In the genomic region with DNA sequence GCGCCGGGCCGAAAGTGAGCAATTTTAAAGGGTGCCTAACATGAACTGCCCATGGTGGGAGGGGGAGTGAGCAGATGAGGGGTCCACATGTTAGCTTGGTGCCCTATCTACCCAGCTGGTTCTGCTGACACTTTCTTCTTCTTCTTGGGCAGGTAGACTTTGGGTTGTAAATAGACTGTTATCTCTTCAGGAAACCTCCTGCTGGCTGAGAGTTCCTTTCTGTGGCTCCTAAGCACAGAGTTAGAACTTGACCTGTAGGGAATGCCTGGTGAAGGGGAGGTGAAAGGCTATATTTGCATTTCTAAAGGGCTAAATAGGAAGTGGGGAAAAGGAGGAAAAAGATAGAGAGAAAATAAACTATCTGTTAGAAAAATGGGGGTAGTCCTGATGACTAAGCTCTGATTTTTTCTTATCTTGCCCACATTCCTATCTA, we compare ENCODE assay signal across 30 cellular contexts.
DNase-seq lines count a peak whose midpoint lies in the region; ATAC-seq, FAIRE-seq and TF ChIP-seq lines count a peak whose summit lies in the region.
"Had no signal": no experiment of that assay in that cellular context is flagged by ENCODE, and none has a peak within 500 bp of the region (broad histone marks: within the 10 kb centered on the region; RNA-seq: fewer than 3 reads in every experiment).

No MANE protein-coding gene starts in this region.

- H2BK120ac ChIP-seq in mesenchymal stem cell (ENCODE audit: low read depth, low read length): no peak overlapping the region

- peak overlapping the region in 1 of 2 experiments; percentile 33 for H2BK12ac ChIP-seq in mesenchymal stem cell (ENCODE audit: low read length in 2 of 2)

- H3K9me3 ChIP-seq in endodermal cell (ENCODE audit: control insufficient read depth, low read length) (no peaks in the 10 kb centered on the region), mesenchymal stem cell (ENCODE audit: control insufficient read depth, low read length) (no peaks in the 10 kb centered on the region)
- H3K9me3 ChIP-seq: esophagus muscularis mucosa, psoas muscle, testis, uterus had no signal

- H3K9ac ChIP-seq in endodermal cell (ENCODE audit: extremely low read depth, low read length, poor library complexity, severe bottlenecking) (no peak overlapping the region), mesenchymal stem cell (ENCODE audit: low read length) (no peak overlapping the region)

- H3K27ac Mint-ChIP-seq in endodermal cell: peak overlapping the region; percentile 67
- H3K27ac Mint-ChIP-seq: activated T-cell treated with anti-CD3 and anti-CD28 coated beads, Interleukin-2, amount 50 U/mL, for 24 hours; T-cell had no signal

- no peak for ATAC-seq in HG02840 (IDR thresholded peaks at IDR 0.05; ENCODE audit: low FRiP score, unreplicated experiment)
- no peak for ATAC-seq in HG02884 (IDR thresholded peaks at IDR 0.05; ENCODE audit: unreplicated experiment)
- ATAC-seq: psoas muscle, T-cell had no signal

- DNase-seq in EH (ENCODE audit: low read depth): peak; percentile 38
- peak; percentile 44 for DNase-seq in HuH-7 (ENCODE audit: low spot score)
- peak; percentile 88 for DNase-seq in endodermal cell
- DNase-seq in mesenchymal stem cell: peak; percentile 20
- DNase-seq in HTR-8/SVneo (ENCODE audit: insufficient read length, low spot score): no peak
- DNase-seq in DMS79 treated with DMSO at 0.1 percent for 48 hours (lab: John Stamatoyannopoulos, UW): no peak
- DNase-seq: activated CD4-positive, alpha-beta T cell treated with anti-CD3 and anti-CD28 coated beads for 1 hour; activated CD8-positive, alpha-beta memory T cell treated with anti-CD3 and anti-CD28 coated beads for 24 hours; activated gamma-delta T cell treated with Interleukin-2 at 50 U/mL for 16 hours; activated T-cell treated with anti-CD3 and anti-CD28 coated beads, Interleukin-2, amount 50 U/mL, for 24 hours; C1 segment of cervical spinal cord; Caco-2; effector CD8-positive, alpha-beta T cell; foreskin melanocyte; kidney; MV-4-11; NCI-H146; NCI-H2171; NCI-H524; PC-9; psoas muscle; SIG-M5; T-cell; testis; uterus had no signal

- no peak overlapping the region for H2BK15ac ChIP-seq in mesenchymal stem cell (ENCODE audit: low read depth, poor library complexity, severe bottlenecking)

- H3K9me3 Mint-ChIP-seq in endodermal cell: peaks cover 6% of the 10 kb centered on the region
- H3K9me3 Mint-ChIP-seq: activated T-cell treated with anti-CD3 and anti-CD28 coated beads, Interleukin-2, amount 50 U/mL, for 24 hours; T-cell had no signal

- peak; percentile 21 for TF ChIP-seq CTCF in endodermal cell (conservative IDR thresholded peaks at IDR 0.05)

- no peak overlapping the region for H2BK5ac ChIP-seq in mesenchymal stem cell (ENCODE audit: low read depth, low read length, poor library complexity, severe bottlenecking)

- H3K4ac ChIP-seq in mesenchymal stem cell (ENCODE audit: low read depth in 1 of 2, low read length in 2 of 2): no peak overlapping the region

- no peak for FAIRE-seq in HTR-8/SVneo (lab: Jason Lieb, UNC)
- FAIRE-seq: GM19239, kidney had no signal

- no peak overlapping the region for H3K23ac ChIP-seq in mesenchymal stem cell (ENCODE audit: low read length in 2 of 2)

- H3K14ac ChIP-seq in mesenchymal stem cell (ENCODE audit: low read length in 2 of 2): no peak overlapping the region

- H3K27me3 Mint-ChIP-seq in endodermal cell (ENCODE audit: insufficient read depth): peaks cover 26% of the 10 kb centered on the region

- H3K4me3 ChIP-seq in endodermal cell (ENCODE audit: low read length): peak overlapping the region; percentile 66
- H3K4me3 ChIP-seq in mesenchymal stem cell (ENCODE audit: insufficient read depth in 1 of 2, low read depth in 1 of 2, low read length in 2 of 2): no peak overlapping the region
- H3K4me3 ChIP-seq: esophagus muscularis mucosa, lung, PC-9, psoas muscle, testis, uterus had no signal

- peak overlapping the region; percentile 43 for H4K91ac ChIP-seq in mesenchymal stem cell (ENCODE audit: low read length)

- H3K18ac ChIP-seq in mesenchymal stem cell (ENCODE audit: low read depth in 1 of 2, low read length in 2 of 2): no peak overlapping the region

- H2AK5ac ChIP-seq in mesenchymal stem cell (ENCODE audit: low read length, severe bottlenecking): no peak overlapping the region

- H3K36me3 Mint-ChIP-seq in endodermal cell (ENCODE audit: low read depth): no peaks in the 10 kb centered on the region
- H3K36me3 Mint-ChIP-seq: T-cell had no signal

- no peak overlapping the region for H2AFZ ChIP-seq in mesenchymal stem cell (ENCODE audit: low read depth, low read length)
- H2AFZ ChIP-seq: PC-9 had no signal

- H4K8ac ChIP-seq in mesenchymal stem cell (ENCODE audit: low read length): peak overlapping the region; percentile 52

- H3K27me3 ChIP-seq in endodermal cell (ENCODE audit: control insufficient read depth, insufficient read depth, low read length, poor library complexity, severe bottlenecking): peaks cover 24% of the 10 kb centered on the region
- H3K27me3 ChIP-seq in mesenchymal stem cell (ENCODE audit: control insufficient read depth in 1 of 2, insufficient read depth in 1 of 2, low read length in 2 of 2): no peaks in the 10 kb centered on the region
- H3K27me3 ChIP-seq: testis, uterus had no signal

- H3K79me1 ChIP-seq in mesenchymal stem cell (replicated peaks; ENCODE audit: low read length, poor library complexity, severe bottlenecking): no peaks in the 10 kb centered on the region

- H3K4me1 ChIP-seq in endodermal cell (ENCODE audit: control insufficient read depth, insufficient read depth, low read length): peaks cover 6% of the 10 kb centered on the region
- H3K4me1 ChIP-seq in mesenchymal stem cell (ENCODE audit: control insufficient read depth, insufficient read depth, low read depth, low read length): no peaks in the 10 kb centered on the region
- H3K4me1 ChIP-seq: esophagus muscularis mucosa, psoas muscle, testis, uterus had no signal

- H3K4me1 Mint-ChIP-seq in endodermal cell: peaks cover 48% of the 10 kb centered on the region

- H3K4me2 ChIP-seq in mesenchymal stem cell (ENCODE audit: low read length, poor library complexity, severe bottlenecking): no peak overlapping the region
- H3K4me2 ChIP-seq: PC-9 had no signal

- peak overlapping the region; percentile 42 for H3K4me3 Mint-ChIP-seq in endodermal cell
- H3K4me3 Mint-ChIP-seq: activated T-cell treated with anti-CD3 and anti-CD28 coated beads, Interleukin-2, amount 50 U/mL, for 24 hours; T-cell had no signal

- H3K36me3 ChIP-seq in endodermal cell (ENCODE audit: control insufficient read depth, insufficient read depth, low read length): no peaks in the 10 kb centered on the region
- H3K36me3 ChIP-seq in mesenchymal stem cell (ENCODE audit: control insufficient read depth in 1 of 2, insufficient read depth in 2 of 2, low read depth in 1 of 2, low read length in 2 of 2): no peaks in the 10 kb centered on the region
- H3K36me3 ChIP-seq: esophagus muscularis mucosa, uterus had no signal

- 2% methylated on average over 3 of the region's 3 CpGs; no CpG with 5 or more reads in 1 of the 2 experiments for WGBS in endodermal cell (ENCODE audit: insufficient coverage in 1 of 2, insufficient read length in 1 of 2), 2 experiments
- WGBS in mesenchymal stem cell: 41% methylated on average over 3 of the region's 3 CpGs

- H3K27ac ChIP-seq in endodermal cell (ENCODE audit: low read depth, low read length) (no peak overlapping the region), mesenchymal stem cell (ENCODE audit: low read length, poor library complexity, severe bottlenecking) (no peak overlapping the region)
- H3K27ac ChIP-seq: esophagus muscularis mucosa, PC-9, psoas muscle, testis, uterus had no signal

Comparison
In these comparisons a context has a peak if more than half of its experiments do, and no peak if none do; other contexts are left out.
1. DNase-seq: peak in EH (single experiment), HuH-7 (single experiment), endodermal cell (single experiment) and mesenchymal stem cell (single experiment); none in HTR-8/SVneo (single experiment) and DMS79 treated with DMSO at 0.1 percent for 48 hours (single experiment).